In the genomic region with DNA sequence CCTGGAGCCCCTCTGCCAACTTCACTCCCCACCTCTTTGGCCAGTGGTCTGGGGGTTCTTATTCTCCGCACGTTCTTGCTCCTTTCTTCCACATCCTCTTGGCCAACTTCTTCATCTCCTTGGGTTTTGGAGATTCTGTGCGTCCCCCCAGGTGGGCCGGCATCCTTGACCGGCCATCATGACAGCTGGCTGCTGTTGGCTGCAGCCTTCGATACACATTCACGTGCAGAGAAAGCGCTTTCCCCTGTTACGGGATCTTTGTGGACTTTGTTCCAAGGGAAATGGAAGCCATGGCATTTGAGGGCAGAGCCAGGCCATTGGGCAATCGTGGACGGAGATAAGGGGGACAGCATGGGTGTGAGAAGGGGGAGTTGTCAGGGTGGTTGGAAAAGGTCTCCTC, we compare ENCODE assay signal across 8 cellular contexts.
DNase-seq lines count a peak whose midpoint lies in the region; ATAC-seq, FAIRE-seq and TF ChIP-seq lines count a peak whose summit lies in the region.
"Not testable (repeated sequence)": the region's sequence is repeated elsewhere in the genome, so short reads cannot be mapped to it uniquely, and the experiment has no call there.

No MANE protein-coding gene starts in this region.

- peak; percentile 28 for FAIRE-seq in bronchial epithelial cell (lab: Jason Lieb, UNC)
- not testable (repeated sequence) for FAIRE-seq in HepG2 (lab: Jason Lieb, UNC)

- H3K27me3 Mint-ChIP-seq in activated CD8-positive, alpha-beta memory T cell treated with anti-CD3 and anti-CD28 coated beads, Interleukin-2, amount 10 ng/mL, durations not matched to agents 7 days and 5 days; osteocyte (ENCODE audit: unreplicated experiment): not testable (repeated sequence)

- not testable (repeated sequence) for TF ChIP-seq CTCF in bronchial epithelial cell (IDR thresholded peaks at IDR 0.05; ENCODE audit: insufficient read depth, low read length, severe bottlenecking); HepG2 (CRISPR knock-in tag; IDR thresholded peaks at IDR 0.05); osteocyte (IDR thresholded peaks at IDR 0.05)

- CTCF ChIA-PET in activated CD8-positive, alpha-beta memory T cell treated with anti-CD3 and anti-CD28 coated beads, Interleukin-2, amount 10 ng/mL, durations not matched to agents 7 days and 5 days (lab: Charles Lee); HepG2 (lab: Yijun Ruan, JAX; ENCODE audit: low intra/inter-chr PET ratio, low total read pairs): not testable (repeated sequence)

- not testable (repeated sequence) for TF ChIP-seq RAD21 in HepG2 (CRISPR knock-in tag; IDR thresholded peaks at IDR 0.05)

- peak; percentile 17 for DNase-seq in activated CD8-positive, alpha-beta memory T cell treated with anti-CD3 and anti-CD28 coated beads for 24 hours
- peak; percentile 22 for DNase-seq in activated CD8-positive, alpha-beta memory T cell treated with anti-CD3 and anti-CD28 coated beads, Interleukin-2, amount 10 ng/mL, durations not matched to agents 7 days and 5 days
- DNase-seq in activated CD8-positive, alpha-beta memory T cell treated with anti-CD3 and anti-CD28 coated beads, Interleukin-2, amount 50 U/mL, for 48 hours, result peak; percentile 23
- DNase-seq in bronchial epithelial cell (ENCODE audit: low read depth), result not testable (repeated sequence)
- DNase-seq in ecto neural progenitor cell (ENCODE audit: low spot score), result peak; percentile 20
- DNase-seq in HepG2 (ENCODE audit: low spot score), result peak; percentile 18
- DNase-seq in osteocyte (ENCODE audit: extremely low spot score, unreplicated experiment), result peak; percentile 48
- peak; percentile 44 for DNase-seq in posterior vena cava (ENCODE audit: low spot score)

- H3K27ac Mint-ChIP-seq in activated CD8-positive, alpha-beta memory T cell treated with anti-CD3 and anti-CD28 coated beads, Interleukin-2, amount 10 ng/mL, durations not matched to agents 7 days and 5 days; osteocyte (ENCODE audit: unreplicated experiment): not testable (repeated sequence)

- in situ Hi-C loops in HepG2 (cut with HindIII; ENCODE audit: extremely low pct_ligation_motif_present, low pct_unique_long_range_greater_than_20kb), result not testable (repeated sequence)

- not testable (repeated sequence) for H3K27ac ChIP-seq in HepG2 (ENCODE audit: extremely low read length, insufficient read depth, low read length)

- not testable (repeated sequence) for TF ChIP-seq EP300 in HepG2 (IDR thresholded peaks at IDR 0.05; ENCODE audit: low read depth in 2 of 2, low read length in 2 of 2); HepG2 (CRISPR knock-in tag; IDR thresholded peaks at IDR 0.05; ENCODE audit: borderline replicate concordance)

- BruUV-seq in HepG2 (replicated peaks; lab: Mats Ljungman, UMichigan), result not testable (repeated sequence)

- H3K4me1 Mint-ChIP-seq in activated CD8-positive, alpha-beta memory T cell treated with anti-CD3 and anti-CD28 coated beads, Interleukin-2, amount 10 ng/mL, durations not matched to agents 7 days and 5 days; osteocyte (ENCODE audit: unreplicated experiment): not testable (repeated sequence)

- not testable (repeated sequence) for H3K9ac ChIP-seq in HepG2 (ENCODE audit: insufficient read depth, low read depth, low read length)

- not testable (repeated sequence) for H3K4me3 Mint-ChIP-seq in activated CD8-positive, alpha-beta memory T cell treated with anti-CD3 and anti-CD28 coated beads, Interleukin-2, amount 10 ng/mL, durations not matched to agents 7 days and 5 days; osteocyte (ENCODE audit: unreplicated experiment)

- intact Hi-C loops in HepG2 (cut with micrococcal nuclease; ENCODE audit: unreplicated experiment); posterior vena cava (cut with DNase I): not testable (repeated sequence)

- H3K9me3 ChIP-seq in HepG2 (ENCODE audit: low read length), result peaks cover 12% of the 10 kb centered on the region

- not testable (repeated sequence) for H3K9me3 Mint-ChIP-seq in activated CD8-positive, alpha-beta memory T cell treated with anti-CD3 and anti-CD28 coated beads, Interleukin-2, amount 10 ng/mL, durations not matched to agents 7 days and 5 days (ENCODE audit: low read depth); osteocyte (ENCODE audit: unreplicated experiment)

- H2AFZ ChIP-seq in HepG2 (ENCODE audit: low read length), result not testable (repeated sequence)

- H3K36me3 ChIP-seq in bronchial epithelial cell (ENCODE audit: control insufficient read depth, insufficient read depth, low read length); HepG2 (replicated peaks in 1 of 2; ENCODE audit: control insufficient read depth in 1 of 2, insufficient read depth in 2 of 2, low read length in 2 of 2): not testable (repeated sequence)

- not testable (repeated sequence) for H3K36me3 Mint-ChIP-seq in activated CD8-positive, alpha-beta memory T cell treated with anti-CD3 and anti-CD28 coated beads, Interleukin-2, amount 10 ng/mL, durations not matched to agents 7 days and 5 days; osteocyte (ENCODE audit: unreplicated experiment)

- H3K4me3 ChIP-seq in bronchial epithelial cell (ENCODE audit: low read depth, low read length); HepG2 (replicated peaks in 1 of 3; ENCODE audit: insufficient read depth in 1 of 3, low read depth in 2 of 3, low read length in 3 of 3): not testable (repeated sequence)

- H3K4me2 ChIP-seq in HepG2 (ENCODE audit: low read depth, low read length), result not testable (repeated sequence)

- POLR2A ChIA-PET in HepG2 (lab: Yijun Ruan, JAX), result not testable (repeated sequence)

- not testable (repeated sequence) for ATAC-seq in activated CD8-positive, alpha-beta memory T cell treated with anti-CD3 and anti-CD28 coated beads, Interleukin-2, amount 10 ng/mL, durations not matched to agents 7 days and 5 days
- peak; percentile 32; the same call in 1 of the 3 replicates for ATAC-seq in HepG2

- not testable (repeated sequence) for TF ChIP-seq POLR2A in HepG2 (IDR thresholded peaks at IDR 0.05; ENCODE audit: insufficient read depth in 1 of 2, low read depth in 2 of 2, low read length in 2 of 2)

- H3K27me3 ChIP-seq in bronchial epithelial cell (ENCODE audit: control insufficient read depth, insufficient read depth, low read length), result not testable (repeated sequence)
- peaks cover 0 to 19% of the 10 kb centered on the region in 2 experiments; a peak in 2 of 5 replicates for H3K27me3 ChIP-seq in HepG2 (ENCODE audit: control insufficient read depth in 1 of 2, insufficient read depth in 2 of 2, low read length in 2 of 2)

- H3K4me1 ChIP-seq in HepG2 (ENCODE audit: insufficient read depth, low read length), result not testable (repeated sequence)

- H3K79me2 ChIP-seq in HepG2 (ENCODE audit: insufficient read depth, low read length), result not testable (repeated sequence)

- not testable (repeated sequence) for H4K20me1 ChIP-seq in HepG2 (ENCODE audit: insufficient read depth, low read length)

- 23% methylated on average over 11 of the region's 11 CpGs for WGBS in HepG2 (ENCODE audit: low lambda C conversion rate)

TF ChIP-seq in HepG2, 621 proteins besides CTCF, POLR2A, EP300 and RAD21:
- 0 out of 2 replicates have a peak, but pooled peaks have one; percentile 9 for TF ChIP-seq ZNF644 (CRISPR knock-in tag; IDR thresholded peaks at IDR 0.05; ENCODE audit: low read depth)
- TF ChIP-seq HNF4A (CRISPR knock-in tag; IDR thresholded peaks at IDR 0.05), result peak; percentile 72
- TF ChIP-seq BHLHE40 (IDR thresholded peaks at IDR 0.05; ENCODE audit: low read length), result peak; percentile 59
